Comparison of ENCODE assay signal across 21 cellular contexts in the genomic region with DNA sequence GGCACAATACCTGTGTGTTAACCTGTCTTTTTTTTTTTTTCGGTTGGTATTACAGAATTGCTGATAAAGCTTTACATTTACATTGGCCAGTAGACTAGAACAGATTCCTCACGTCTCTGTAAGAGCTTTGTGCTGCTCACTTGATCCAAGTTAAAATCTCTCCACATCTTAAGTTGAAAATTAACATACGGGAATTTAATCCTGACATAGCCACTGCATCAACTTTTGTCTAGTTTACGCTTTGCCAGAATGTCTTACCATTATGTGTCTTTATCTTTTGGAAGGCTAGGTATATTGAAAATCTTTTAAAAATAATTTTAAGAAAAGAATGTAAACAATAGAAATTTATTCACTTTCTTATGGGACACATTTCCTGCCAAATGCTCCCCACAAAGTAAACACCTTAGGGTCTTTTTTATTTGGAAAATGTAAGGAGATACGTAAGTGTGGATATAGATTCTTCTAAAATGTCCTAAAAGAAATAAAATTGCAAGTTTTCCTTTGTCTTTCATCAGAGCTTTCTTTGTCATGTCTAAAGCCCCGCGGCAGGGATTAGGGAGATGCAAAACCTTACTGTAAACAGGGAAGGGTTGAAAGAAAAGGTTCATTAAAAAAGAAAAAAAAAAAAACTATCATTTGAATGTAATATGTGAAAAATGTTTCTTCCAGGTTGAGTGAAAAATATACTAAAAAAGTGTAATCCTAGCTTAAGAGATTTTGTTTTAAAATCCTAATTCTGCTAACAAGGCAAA.
"Had no signal": no experiment of that assay in that cellular context is flagged by ENCODE, and none has a peak within 500 bp of the region (broad histone marks: within the 10 kb centered on the region; RNA-seq: fewer than 3 reads in every experiment).

No MANE protein-coding gene starts in this region.

- DNase-seq: activated CD4-positive, alpha-beta T cell treated with anti-CD3 and anti-CD28 coated beads, Interleukin-2, amount 10 ng/mL, durations not matched to agents 7 days and 5 days; activated CD8-positive, alpha-beta memory T cell treated with anti-CD3 and anti-CD28 coated beads, Interleukin-2, amount 50 U/mL, for 4 hours; activated CD8-positive, alpha-beta T cell treated with anti-CD3 and anti-CD28 coated beads, Interleukin-2, amount 10 ng/mL, durations not matched to agents 7 days and 5 days; activated effector memory CD4-positive, alpha-beta T cell treated with anti-CD3 and anti-CD28 coated beads, Interleukin-2, amount 50 U/mL, for 16 hours; activated naive CD4-positive, alpha-beta T cell treated with anti-CD3 and anti-CD28 coated beads, Interleukin-2, amount 50 U/mL, for 16 hours; activated T-cell treated with anti-CD3 and anti-CD28 coated beads, Interleukin-2, amount 50 U/mL, for 72 hours; aorta; brain microvascular endothelial cell; colonic mucosa; erythroblast; foreskin melanocyte; head of caudate nucleus; mesenchymal stem cell; retina; stimulated activated naive CD4-positive, alpha-beta T cell treated with Interleukin-2 at 50 U/mL for 16 hours; T-helper 1 cell; T-helper 9 cell; thyroid gland had no signal

- H3K36me3 Mint-ChIP-seq: natural killer cell treated with Interleukin-12 subunit alpha and Interleukin-12 subunit beta and Interleukin-15 and Interleukin-18, amount 100 ng/mL, for 72 hours had no signal

- H3K4me1 Mint-ChIP-seq: activated CD4-positive, alpha-beta T cell treated with anti-CD3 and anti-CD28 coated beads, Interleukin-2, amount 10 ng/mL, durations not matched to agents 7 days and 5 days; central memory CD8-positive, alpha-beta T cell had no signal

- H3K27me3 Mint-ChIP-seq: activated CD4-positive, alpha-beta T cell treated with anti-CD3 and anti-CD28 coated beads, Interleukin-2, amount 10 ng/mL, durations not matched to agents 7 days and 5 days; central memory CD8-positive, alpha-beta T cell; natural killer cell treated with Interleukin-12 subunit alpha and Interleukin-12 subunit beta and Interleukin-15 and Interleukin-18, amount 100 ng/mL, for 72 hours had no signal

- ATAC-seq: activated CD8-positive, alpha-beta T cell treated with anti-CD3 and anti-CD28 coated beads, Interleukin-2, amount 10 ng/mL, durations not matched to agents 7 days and 5 days; activated T-cell treated with anti-CD3 and anti-CD28 coated beads, Interleukin-2, amount 50 U/mL, for 72 hours; natural killer cell treated with Interleukin-12 subunit alpha and Interleukin-12 subunit beta and Interleukin-15 and Interleukin-18, amount 100 ng/mL, for 72 hours had no signal

- H3K27ac ChIP-seq: brain microvascular endothelial cell, colonic mucosa, thyroid gland, vagina had no signal

- H3K4me1 ChIP-seq: colonic mucosa, vagina had no signal

- H3K9me3 ChIP-seq: colonic mucosa, thyroid gland, vagina had no signal

- H3K36me3 ChIP-seq: brain microvascular endothelial cell, colonic mucosa, thyroid gland, vagina had no signal

- H3K27ac Mint-ChIP-seq: activated CD4-positive, alpha-beta T cell treated with anti-CD3 and anti-CD28 coated beads, Interleukin-2, amount 10 ng/mL, durations not matched to agents 7 days and 5 days; activated CD8-positive, alpha-beta T cell treated with anti-CD3 and anti-CD28 coated beads, Interleukin-2, amount 10 ng/mL, durations not matched to agents 7 days and 5 days; activated T-cell treated with anti-CD3 and anti-CD28 coated beads, Interleukin-2, amount 50 U/mL, for 72 hours; natural killer cell treated with Interleukin-12 subunit alpha and Interleukin-12 subunit beta and Interleukin-15 and Interleukin-18, amount 100 ng/mL, for 72 hours had no signal

- H3K9me3 Mint-ChIP-seq: activated CD4-positive, alpha-beta T cell treated with anti-CD3 and anti-CD28 coated beads, Interleukin-2, amount 10 ng/mL, durations not matched to agents 7 days and 5 days had no signal

- H3K27me3 ChIP-seq: brain microvascular endothelial cell, colonic mucosa, thyroid gland, vagina had no signal

- H3K4me3 ChIP-seq: colonic mucosa, thyroid gland, vagina had no signal

- H3K4me3 Mint-ChIP-seq: activated CD4-positive, alpha-beta T cell treated with anti-CD3 and anti-CD28 coated beads, Interleukin-2, amount 10 ng/mL, durations not matched to agents 7 days and 5 days; activated CD8-positive, alpha-beta T cell treated with anti-CD3 and anti-CD28 coated beads, Interleukin-2, amount 10 ng/mL, durations not matched to agents 7 days and 5 days; activated T-cell treated with anti-CD3 and anti-CD28 coated beads, Interleukin-2, amount 50 U/mL, for 72 hours; central memory CD8-positive, alpha-beta T cell; natural killer cell treated with Interleukin-12 subunit alpha and Interleukin-12 subunit beta and Interleukin-15 and Interleukin-18, amount 100 ng/mL, for 72 hours had no signal
